In genomic region chr1:47697616-47698335, GRCh38 we compare ENCODE assay signal across 15 cellular contexts.
"Had no signal": no experiment of that assay in that cellular context is flagged by ENCODE, and none has a peak within 500 bp of the region (broad histone marks: within the 10 kb centered on the region; RNA-seq: fewer than 3 reads in every experiment).

No MANE protein-coding gene starts in this region.

- H3K27ac ChIP-seq: gastroesophageal sphincter, heart right ventricle, skin epidermis, stomach, uterus had no signal

- H3K27me3 ChIP-seq: uterus had no signal

- H3K27me3 Mint-ChIP-seq: naive B cell had no signal

- H3K9me3 ChIP-seq: gastroesophageal sphincter, heart right ventricle, stomach, uterus had no signal

- H3K36me3 ChIP-seq: gastroesophageal sphincter, heart right ventricle, stomach, uterus had no signal

- ATAC-seq: gastroesophageal sphincter, T-cell had no signal

- H3K4me3 ChIP-seq: gastroesophageal sphincter, heart right ventricle, lung, skin epidermis, stomach, uterus had no signal

- DNase-seq: activated CD4-positive, alpha-beta T cell treated with anti-CD3 and anti-CD28 coated beads, Interleukin-2, amount 50 U/mL, for 4 hours; activated CD4-positive, CD25-positive, alpha-beta regulatory T cell treated with anti-CD3 and anti-CD28 coated beads, Interleukin-2, amount 50 U/mL, for 72 hours; activated naive CD4-positive, alpha-beta T cell treated with anti-CD3 and anti-CD28 coated beads, Interleukin-2, amount 10 ng/mL, durations not matched to agents 7 days and 5 days; activated T-cell treated with anti-CD3 and anti-CD28 coated beads for 4 hours; erythroblast; heart right ventricle; midbrain; naive B cell; stomach; T-cell; T-helper 9 cell; uterus had no signal

- H3K4me1 ChIP-seq: heart right ventricle, stomach, uterus had no signal

- H3K36me3 Mint-ChIP-seq: activated naive CD4-positive, alpha-beta T cell treated with anti-CD3 and anti-CD28 coated beads, Interleukin-2, amount 10 ng/mL, durations not matched to agents 7 days and 5 days; naive B cell; T-cell had no signal

- H3K27ac Mint-ChIP-seq: activated naive CD4-positive, alpha-beta T cell treated with anti-CD3 and anti-CD28 coated beads, Interleukin-2, amount 10 ng/mL, durations not matched to agents 7 days and 5 days; naive B cell; T-cell had no signal

- H3K9me3 Mint-ChIP-seq: activated naive CD4-positive, alpha-beta T cell treated with anti-CD3 and anti-CD28 coated beads, Interleukin-2, amount 10 ng/mL, durations not matched to agents 7 days and 5 days; naive B cell; T-cell had no signal

- H3K4me3 Mint-ChIP-seq: activated naive CD4-positive, alpha-beta T cell treated with anti-CD3 and anti-CD28 coated beads, Interleukin-2, amount 10 ng/mL, durations not matched to agents 7 days and 5 days; naive B cell; T-cell had no signal

- H3K4me1 Mint-ChIP-seq: activated naive CD4-positive, alpha-beta T cell treated with anti-CD3 and anti-CD28 coated beads, Interleukin-2, amount 10 ng/mL, durations not matched to agents 7 days and 5 days; naive B cell; T-cell had no signal
